In the genomic region with DNA sequence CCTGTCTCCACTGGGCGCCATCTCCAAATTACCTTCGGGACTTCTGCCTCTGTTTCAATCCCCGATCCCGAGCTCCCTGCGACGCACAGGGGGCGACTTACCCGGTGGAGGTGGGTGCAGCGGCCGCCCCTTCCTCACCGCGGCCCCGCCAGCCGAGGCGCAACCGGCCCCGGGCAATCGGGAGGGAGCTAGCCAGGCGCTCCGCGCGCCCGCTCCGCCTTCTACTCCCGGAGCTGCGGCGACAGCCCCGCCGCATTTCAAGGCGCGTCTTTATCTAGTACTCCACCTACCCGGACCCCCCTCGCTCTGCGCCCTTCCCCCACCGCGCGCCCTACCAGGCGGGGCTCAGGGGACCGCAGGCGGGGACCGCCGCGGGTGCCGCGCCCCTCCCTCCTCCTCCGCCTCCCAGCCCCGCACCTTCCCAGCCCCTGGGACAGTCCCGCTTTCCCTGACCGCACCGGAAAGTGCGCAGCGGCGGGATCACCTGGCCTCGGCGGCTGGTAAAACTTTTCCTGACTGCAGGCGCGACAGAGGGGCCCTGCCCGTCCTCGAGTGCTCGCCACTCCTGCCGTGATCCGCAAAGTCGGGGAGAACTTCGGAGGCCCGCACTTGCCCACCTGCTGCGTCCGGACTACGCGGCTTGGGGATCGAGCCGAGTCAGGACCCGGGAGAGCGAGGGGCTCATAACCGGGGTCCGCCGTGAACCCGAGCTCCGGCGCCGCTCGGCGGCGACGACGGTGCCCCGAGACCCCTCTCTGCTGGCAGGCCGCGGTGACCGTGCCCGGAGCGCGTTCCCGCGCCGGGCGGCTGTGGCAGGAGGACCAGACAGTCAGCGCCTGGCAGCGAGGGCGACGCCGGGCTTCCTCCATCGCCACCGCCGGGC, we compare ENCODE assay signal across 12 cellular contexts. TPM values are rescaled to one million over a fixed set of nuclear protein-coding genes. Genes with fewer than 3 reads are reported as not detected.
DNase-seq lines count a peak whose midpoint lies in the region; FAIRE-seq and TF ChIP-seq lines count a peak whose summit lies in the region.
"Had no signal": no experiment of that assay in that cellular context is flagged by ENCODE, and none has a peak within 500 bp of the region (broad histone marks: within the 10 kb centered on the region; RNA-seq: fewer than 3 reads in every experiment).

No MANE protein-coding gene starts in this region.

- TF ChIP-seq CTCF in progenitor cell of endocrine pancreas (IDR thresholded peaks at IDR 0.05; ENCODE audit: unreplicated experiment) (no peak), tibial artery (IDR thresholded peaks at IDR 0.05) (no peak)

- peak overlapping the region in 1 of 2 donors; percentile 16 for H3K4me3 ChIP-seq in tibial artery

- peaks cover 3% of the 10 kb centered on the region for H3K9me3 Mint-ChIP-seq in progenitor cell of endocrine pancreas (ENCODE audit: low read depth)

- DNase-seq in NCI-H1436 (lab: John Stamatoyannopoulos, UW) = peak; percentile 57
- DNase-seq in NCI-H1436 treated with DMSO at 0.1 percent for 48 hours (lab: John Stamatoyannopoulos, UW) = no peak
- peak; percentile 19 for DNase-seq in NCI-H2171 (lab: John Stamatoyannopoulos, UW)
- DNase-seq in frontal cortex (ENCODE audit: low spot score in 2 of 2) = peak; percentile 21 to 61
- DNase-seq in progenitor cell of endocrine pancreas (ENCODE audit: low spot score, unreplicated experiment) = peak; percentile 14
- no peak for DNase-seq in OCI-M1 (lab: John Stamatoyannopoulos, UW)
- no peak for DNase-seq in tibial artery
- DNase-seq in HuH-7 (ENCODE audit: low spot score) = no peak
- DNase-seq: foreskin fibroblast; stimulated activated CD4-positive, alpha-beta T cell treated with anti-CD3 and anti-CD28 coated beads, Interleukin-2, amount 100 ng/mL, for 24 hours; transverse colon had no signal

- H3K36me3 ChIP-seq in tibial artery = no peaks in the 10 kb centered on the region
- H3K36me3 ChIP-seq: transverse colon had no signal

- peak overlapping the region; percentile 90 for H3K27ac Mint-ChIP-seq in progenitor cell of endocrine pancreas

- peaks cover 28% of the 10 kb centered on the region for H3K4me1 Mint-ChIP-seq in progenitor cell of endocrine pancreas (ENCODE audit: low read depth)

- intact Hi-C loops in tibial artery (cut with DNase I; ENCODE audit: low total_unique reads) = no loop called here

- no peak for FAIRE-seq in frontal cortex (lab: Jason Lieb, UNC)
- FAIRE-seq: RCC 7860 had no signal

- H3K4me1 ChIP-seq in tibial artery = peaks cover 0 to 35% (median 20%) of the 10 kb centered on the region in 4 donors

- H3K27ac ChIP-seq in tibial artery = no peak overlapping the region
- H3K27ac ChIP-seq: transverse colon had no signal

- H3K27me3 ChIP-seq in tibial artery = peaks cover 0 to 88% of the 10 kb centered on the region in 2 donors

- peaks cover 2% of the 10 kb centered on the region for H3K36me3 Mint-ChIP-seq in progenitor cell of endocrine pancreas (ENCODE audit: insufficient read depth)

- peak overlapping the region; percentile 72 for H3K4me3 Mint-ChIP-seq in progenitor cell of endocrine pancreas (ENCODE audit: low read depth)

- no peaks in the 10 kb centered on the region for H3K9me3 ChIP-seq in tibial artery
- H3K9me3 ChIP-seq: transverse colon had no signal

- peaks cover 89% of the 10 kb centered on the region for H3K27me3 Mint-ChIP-seq in progenitor cell of endocrine pancreas

RNA-seq across cellular contexts. Expression of gene NKX2-2, which starts 8.0 kb away (rescaled TPM):
- 0.41 TPM for total RNA-seq in frontal cortex
- total RNA-seq in progenitor cell of endocrine pancreas = 15.5 and 16.1 TPM in 2 replicates

Comparison
In these comparisons a context has a peak if more than half of its experiments do, and no peak if none do; other contexts are left out.
1. DNase-seq: peak in NCI-H1436 (single experiment), NCI-H2171 (single experiment), frontal cortex (2 of 2) and progenitor cell of endocrine pancreas (single experiment); none in NCI-H1436 treated with DMSO at 0.1 percent for 48 hours (single experiment), OCI-M1 (single experiment), tibial artery (0 of 2) and HuH-7 (single experiment).
2. RNA of gene NKX2-2, which starts 8.0 kb away (total RNA-seq): 15.5 to 16.1 TPM in progenitor cell of endocrine pancreas; 0.41 TPM in frontal cortex (single experiment); every median in the first group is over 10 times any median in the second.